8 cellular contexts compared by ENCODE assay signal in genomic region chr7:76302299-76303056, GRCh38. TPM values are rescaled to one million over a fixed set of nuclear protein-coding genes. Genes with fewer than 3 reads are reported as not detected.
A peak's percentile ranks its signal among the peaks of the same experiment; 100 is the strongest.
DNase-seq lines count a peak whose midpoint lies in the region; ATAC-seq, FAIRE-seq and TF ChIP-seq lines count a peak whose summit lies in the region.

TSS of gene HSPB1 (plus strand) at chr7:76302673. CDS start at chr7:76302713, 40 bp downstream.

- TF ChIP-seq POLR2A in GM12892 (IDR thresholded peaks at IDR 0.05; ENCODE audit: low read depth, low read length): peak; percentile 82; the same call in 1 of the 2 replicates

- peak within 1 kb of the TSS; percentile 89 for H3K4me3 ChIP-seq in smooth muscle cell

- H3K4me1 ChIP-seq in smooth muscle cell (ENCODE audit: low read depth): peaks cover 16% of the 10 kb centered on the region

- H3K9ac ChIP-seq in smooth muscle cell (ENCODE audit: low read depth): peak within 1 kb of the TSS; percentile 88

- no peaks in the 10 kb centered on the region for H3K9me3 ChIP-seq in smooth muscle cell (replicated peaks; ENCODE audit: low read depth)

- no peaks in the 10 kb centered on the region for H3K79me2 ChIP-seq in smooth muscle cell (ENCODE audit: low read depth)

- H4K20me1 ChIP-seq in smooth muscle cell (ENCODE audit: low read depth): peaks cover 19% of the 10 kb centered on the region

- H2AFZ ChIP-seq in smooth muscle cell (ENCODE audit: low read depth): no peak within 1 kb of the TSS

- peaks cover 21% of the 10 kb centered on the region for H3F3A ChIP-seq in smooth muscle cell (ENCODE audit: low read depth)

- H3K27ac ChIP-seq in smooth muscle cell (ENCODE audit: low read depth): peak within 1 kb of the TSS; percentile 91

- H3K36me3 ChIP-seq in smooth muscle cell (ENCODE audit: low read depth): no peaks in the 10 kb centered on the region

- WGBS in smooth muscle cell (ENCODE audit: low lambda C conversion rate): under 1% methylated on average over 50 of the region's 65 CpGs

- peak; percentile 64 for DNase-seq in GM12892 (ENCODE audit: insufficient read length)
- DNase-seq in NCI-H2227 (lab: John Stamatoyannopoulos, UW; ENCODE audit: unreplicated experiment): peak; percentile 90
- DNase-seq in activated CD4-positive, CD25-positive, alpha-beta regulatory T cell treated with anti-CD3 and anti-CD28 coated beads, Interleukin-2, amount 50 U/mL, for 16 hours (ENCODE audit: low read depth, low spot score): peak; percentile 48
- peak; percentile 90 for DNase-seq in cerebellum (ENCODE audit: low spot score)
- DNase-seq in islet precursor cell: peak; percentile 93
- DNase-seq in smooth muscle cell (lab: John Stamatoyannopoulos, UW; ENCODE audit: unreplicated experiment): peak; percentile 88
- DNase-seq in GM19240 (ENCODE audit: insufficient read length, low spot score): no peak

- peak; percentile 40 for ATAC-seq in HG03039 (IDR thresholded peaks at IDR 0.05; ENCODE audit: unreplicated experiment)

- H3K27me3 ChIP-seq in smooth muscle cell (ENCODE audit: low read depth): no peaks in the 10 kb centered on the region

- H3K4me2 ChIP-seq in smooth muscle cell: peak within 1 kb of the TSS; percentile 86

- TF ChIP-seq CTCF in smooth muscle cell (IDR thresholded peaks at IDR 0.05; ENCODE audit: borderline replicate concordance, insufficient read depth, poor library complexity, severe bottlenecking): no peak

- no peak for FAIRE-seq in GM12892 (lab: Jason Lieb, UNC)

RNA-seq across cellular contexts. Expression of gene HSPB1, which starts in this region (rescaled TPM):
- polyA plus RNA-seq in GM12892 (2012; ENCODE audit: missing spikeins): 36.7 TPM
- total RNA-seq in cerebellum (11.9 TPM), smooth muscle cell (374 and 484 TPM in 2 replicates)
- 1,842 and 2,006 TPM in 2 replicates for polyA plus RNA-seq in smooth muscle cell

Comparison
In these comparisons a context has a peak if more than half of its experiments do, and no peak if none do; other contexts are left out.
1. RNA of gene HSPB1 (total RNA-seq): 374 to 484 TPM in smooth muscle cell; 11.9 TPM in cerebellum (single experiment); every median in the first group is over 10 times any median in the second.